Comparison of ENCODE assay signal across 13 cellular contexts in the genomic region with DNA sequence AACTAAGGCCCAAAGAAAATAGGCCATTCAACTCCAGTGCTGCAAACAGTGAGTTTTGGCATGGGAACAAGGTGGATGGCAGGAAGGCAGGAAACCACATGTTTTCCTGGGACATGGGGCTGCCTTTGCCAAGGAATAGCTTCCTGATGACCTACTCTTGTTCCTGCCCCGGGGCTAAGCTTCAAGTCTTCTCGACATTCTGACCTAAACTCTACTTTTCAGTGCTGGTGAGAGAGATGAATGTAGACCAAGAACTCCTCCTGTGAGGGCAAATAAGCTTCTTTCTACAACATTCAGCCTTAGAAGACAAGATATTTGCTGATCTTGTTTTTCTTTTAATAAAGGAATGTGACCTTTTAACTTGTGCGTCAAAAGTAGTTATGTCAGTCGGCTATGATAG.
A peak's percentile ranks its signal among the peaks of the same experiment; 100 is the strongest.
DNase-seq lines count a peak whose midpoint lies in the region; ATAC-seq and TF ChIP-seq lines count a peak whose summit lies in the region.
"Had no signal": no experiment of that assay in that cellular context is flagged by ENCODE, and none has a peak within 500 bp of the region (broad histone marks: within the 10 kb centered on the region; RNA-seq: fewer than 3 reads in every experiment).

No MANE protein-coding gene starts in this region.

- no peak overlapping the region for H3K9ac ChIP-seq in fibroblast of lung (ENCODE audit: insufficient read depth, low read length)

- H3K4me2 ChIP-seq in fibroblast of lung (ENCODE audit: extremely low read depth, insufficient read depth, low read length) = no peak overlapping the region

- H3K27me3 ChIP-seq in fibroblast of lung (ENCODE audit: control insufficient read depth, insufficient read depth, low read length) = no peaks in the 10 kb centered on the region

- H2AFZ ChIP-seq in fibroblast of lung (ENCODE audit: low read length) = no peak overlapping the region

- ATAC-seq in HG03520 (IDR thresholded peaks at IDR 0.05; ENCODE audit: unreplicated experiment) (no peak), T-cell (replicated peaks in 1 of 4) (no peak)

- H3K9me3 Mint-ChIP-seq in osteocyte (ENCODE audit: unreplicated experiment) = peaks cover 4% of the 10 kb centered on the region
- peaks cover 0 to 17% (median 3%) of the 10 kb centered on the region in 3 donors for H3K9me3 Mint-ChIP-seq in T-cell

- H3K9me3 ChIP-seq in fibroblast of lung (ENCODE audit: control insufficient read depth, insufficient read depth, low read depth, low read length) = no peaks in the 10 kb centered on the region

- no peak for TF ChIP-seq CTCF in fibroblast of lung (conservative IDR thresholded peaks at IDR 0.05 in 1 of 2, IDR thresholded peaks at IDR 0.05 in 1 of 2; ENCODE audit: low read depth in 1 of 2, low read length in 2 of 2)
- TF ChIP-seq CTCF in osteocyte (IDR thresholded peaks at IDR 0.05) = no peak

- CTCF ChIA-PET in T-cell (lab: Charles Lee) = no interaction called here

- no peaks in the 10 kb centered on the region for H4K20me1 ChIP-seq in fibroblast of lung (ENCODE audit: control insufficient read depth, extremely low read depth, insufficient read depth, low read length)

- H3K27me3 Mint-ChIP-seq in osteocyte (ENCODE audit: unreplicated experiment) (no peaks in the 10 kb centered on the region), T-cell (no peaks in the 10 kb centered on the region)

- POLR2A ChIA-PET in T-cell (lab: Charles Lee) = no interaction called here

- no peak overlapping the region for H3K27ac ChIP-seq in fibroblast of lung (ENCODE audit: insufficient read depth, low read length)
- H3K27ac ChIP-seq: VCaP had no signal

- peak overlapping the region; percentile 68 for H3K27ac Mint-ChIP-seq in osteocyte (ENCODE audit: unreplicated experiment)
- H3K27ac Mint-ChIP-seq in T-cell = no peak overlapping the region
- H3K27ac Mint-ChIP-seq: CD14-positive monocyte had no signal

- H3K36me3 Mint-ChIP-seq in osteocyte (ENCODE audit: unreplicated experiment) = no peaks in the 10 kb centered on the region
- no peaks in the 10 kb centered on the region for H3K36me3 Mint-ChIP-seq in T-cell
- H3K36me3 Mint-ChIP-seq: CD14-positive monocyte had no signal

- no peaks in the 10 kb centered on the region for H3K36me3 ChIP-seq in fibroblast of lung (ENCODE audit: control insufficient read depth, insufficient read depth, low read length)

- H3K4me1 Mint-ChIP-seq in osteocyte (ENCODE audit: unreplicated experiment) (peaks cover 63% of the 10 kb centered on the region), T-cell (no peaks in the 10 kb centered on the region)
- H3K4me1 Mint-ChIP-seq: CD14-positive monocyte had no signal

- H3K4me3 ChIP-seq in fibroblast of lung (replicated peaks in 1 of 4; ENCODE audit: control extremely low read depth in 1 of 4, insufficient read depth in 1 of 4, low read depth in 3 of 4, low read length in 4 of 4) = no peak overlapping the region

- in situ Hi-C loops in SK-MEL-5 (cut with HindIII; ENCODE audit: low pct_unique_long_range_greater_than_20kb, low sequenced_read_pairs) = no loop called here

- H3K4me1 ChIP-seq in fibroblast of lung (ENCODE audit: control insufficient read depth, extremely low read depth, insufficient read depth, low read length) = no peaks in the 10 kb centered on the region

- H3K79me2 ChIP-seq in fibroblast of lung (ENCODE audit: control insufficient read depth, insufficient read depth, low read length) = no peaks in the 10 kb centered on the region

- DNase-seq in GM03348 (ENCODE audit: low spot score) (peak; percentile 1), SK-MEL-5 (ENCODE audit: low read depth, low spot score) (peak; percentile 100), fibroblast of lung (ENCODE audit: low read depth in 2 of 2) (peak; percentile 30 to 43), osteocyte (ENCODE audit: extremely low spot score, unreplicated experiment) (peak; percentile 92), SHP77 treated with DMSO at 0.1 percent for 48 hours (lab: John Stamatoyannopoulos, UW) (no peak), T-cell (no peak)
- no peak for DNase-seq in NK-92 treated with Interleukin-12 subunit alpha and Interleukin-12 subunit beta, amount 100 ng/mL, for 24 hours (lab: John Stamatoyannopoulos, UW)
- DNase-seq: effector CD4-positive, alpha-beta T cell; NCI-H526; SHP77 had no signal

- no peak overlapping the region for H3K4me3 Mint-ChIP-seq in osteocyte (ENCODE audit: unreplicated experiment)
- no peak overlapping the region for H3K4me3 Mint-ChIP-seq in T-cell
- H3K4me3 Mint-ChIP-seq: CD14-positive monocyte had no signal

Comparison
In these comparisons a context has a peak if more than half of its experiments do, and no peak if none do; other contexts are left out.
1. DNase-seq: peak in GM03348 (single experiment), SK-MEL-5 (single experiment), fibroblast of lung (2 of 2) and osteocyte (single experiment); none in SHP77 treated with DMSO at 0.1 percent for 48 hours (single experiment), T-cell (0 of 34) and NK-92 treated with Interleukin-12 subunit alpha and Interleukin-12 subunit beta, amount 100 ng/mL, for 24 hours (single experiment).